Comparison of ENCODE assay signal across 9 cellular contexts in genomic region chr11:68014157-68014965, GRCh38. TPM values are rescaled to one million over a fixed set of nuclear protein-coding genes. Genes with fewer than 3 reads are reported as not detected.
DNase-seq lines count a peak whose midpoint lies in the region; ATAC-seq and TF ChIP-seq lines count a peak whose summit lies in the region.
"Had no signal": no experiment of that assay in that cellular context is flagged by ENCODE, and none has a peak within 500 bp of the region (broad histone marks: within the 10 kb centered on the region; RNA-seq: fewer than 3 reads in every experiment).

No MANE protein-coding gene starts in this region.

- H3K9ac ChIP-seq in MM.1S (ENCODE audit: low read length) (no peak overlapping the region), mammary epithelial cell (ENCODE audit: insufficient read depth, low read length) (peak overlapping the region; percentile 47), muscle layer of colon (ENCODE audit: low read length) (no peak overlapping the region)

- CTCF ChIA-PET in mammary epithelial cell (lab: Charles Lee; ENCODE audit: low non-redundant PET): interaction anchor here (0.6 kb wide), 1 partner anchor 197 kb away, joined by 4 read pairs; no protein-coding TSS in a partner anchor
- CTCF ChIA-PET in activated naive CD4-positive, alpha-beta T cell treated with anti-CD3 and anti-CD28 coated beads for 36 hours (lab: Charles Lee): no interaction called here

- H3K27ac ChIP-seq in MM.1S (ENCODE audit: low read length): no peak overlapping the region
- H3K27ac ChIP-seq in mammary epithelial cell (ENCODE audit: insufficient read depth, low read depth, low read length): peak overlapping the region; percentile 90
- peak overlapping the region; percentile 39 for H3K27ac ChIP-seq in muscle layer of colon (ENCODE audit: low read depth, low read length)

- no peaks in the 10 kb centered on the region for H3K9me3 ChIP-seq in MM.1S (replicated peaks; ENCODE audit: insufficient read depth, low read length)
- H3K9me3 ChIP-seq in mammary epithelial cell (replicated peaks; ENCODE audit: insufficient read depth, low read length): no peaks in the 10 kb centered on the region
- no peaks in the 10 kb centered on the region for H3K9me3 ChIP-seq in muscle layer of colon (ENCODE audit: low read length)

- H3K27me3 ChIP-seq in MM.1S (replicated peaks; ENCODE audit: insufficient read depth, low read length) (no peaks in the 10 kb centered on the region), mammary epithelial cell (ENCODE audit: insufficient read depth, low read length) (no peaks in the 10 kb centered on the region), muscle layer of colon (ENCODE audit: control insufficient read depth in 1 of 2, insufficient read depth in 2 of 2, low read length in 2 of 2) (no peaks in the 10 kb centered on the region)

- H3K4me2 ChIP-seq in MM.1S (ENCODE audit: low read depth, low read length) (0 out of 2 replicates have a peak overlapping the region, but pooled peaks have one; percentile 17), mammary epithelial cell (ENCODE audit: insufficient read depth, low read depth, low read length) (peak overlapping the region; percentile 81)

- no peak for ATAC-seq in HG03571 (IDR thresholded peaks at IDR 0.05; ENCODE audit: unreplicated experiment)
- no peak for ATAC-seq in HG03520 (IDR thresholded peaks at IDR 0.05; ENCODE audit: unreplicated experiment)
- ATAC-seq in HG03175 (IDR thresholded peaks at IDR 0.05; ENCODE audit: unreplicated experiment): no peak

- peaks cover 4% of the 10 kb centered on the region for H3K27me3 Mint-ChIP-seq in activated naive CD4-positive, alpha-beta T cell treated with anti-CD3 and anti-CD28 coated beads for 36 hours (ENCODE audit: low read depth)

- in situ Hi-C loops in mammary epithelial cell (cut with MboI; ENCODE audit: low sequenced_read_pairs in 2 of 2): no loop called here

- TSS peak; percentile 44 for BruUV-seq in mammary epithelial cell (replicated peaks; lab: Mats Ljungman, UMichigan)

- H3K9me2 ChIP-seq in MM.1S (replicated peaks; ENCODE audit: insufficient read depth, low read length): no peaks in the 10 kb centered on the region

- intact Hi-C loops in mammary epithelial cell (cut with micrococcal nuclease): loop anchor here (10.0 kb wide), 2 partner anchors 110 to 260 kb away; partner anchors contain the start of genes C11orf24 and CHKA
- intact Hi-C loops in activated naive CD4-positive, alpha-beta T cell treated with anti-CD3 and anti-CD28 coated beads for 36 hours (cut with micrococcal nuclease): no loop called here

- no peaks in the 10 kb centered on the region for H3K79me2 ChIP-seq in MM.1S (ENCODE audit: low read length)
- H3K79me2 ChIP-seq in mammary epithelial cell (ENCODE audit: insufficient read depth, low read length): peaks cover 13% of the 10 kb centered on the region

- no peak overlapping the region for H3K27ac Mint-ChIP-seq in activated naive CD4-positive, alpha-beta T cell treated with anti-CD3 and anti-CD28 coated beads for 36 hours

- H3K9me3 Mint-ChIP-seq in activated naive CD4-positive, alpha-beta T cell treated with anti-CD3 and anti-CD28 coated beads for 36 hours: no peaks in the 10 kb centered on the region

- H3K4me3 ChIP-seq in AG10803 (ENCODE audit: low read length) (peak overlapping the region; percentile 7; the same call in 1 of the 2 replicates), MM.1S (ENCODE audit: low read length) (no peak overlapping the region), mammary epithelial cell (replicated peaks in 1 of 3; ENCODE audit: insufficient read depth in 1 of 3, low read depth in 2 of 3, low read length in 3 of 3) (peak overlapping the region in 1 of 3 experiments; percentile 22), muscle layer of colon (ENCODE audit: low read depth in 1 of 2, low read length in 2 of 2) (peak overlapping the region in 1 of 2 donors; percentile 14)

- H3F3A ChIP-seq in MM.1S (ENCODE audit: insufficient read depth, low read length): peaks cover 18% of the 10 kb centered on the region

- H2AFZ ChIP-seq in MM.1S (ENCODE audit: low read length): no peak overlapping the region
- H2AFZ ChIP-seq in mammary epithelial cell (ENCODE audit: low read depth, low read length): peak overlapping the region; percentile 77

- H4K20me1 ChIP-seq in MM.1S (ENCODE audit: insufficient read depth, low read length) (no peaks in the 10 kb centered on the region), mammary epithelial cell (ENCODE audit: insufficient read depth, low read length) (no peaks in the 10 kb centered on the region)

- no peaks in the 10 kb centered on the region for H3K36me3 ChIP-seq in MM.1S (replicated peaks; ENCODE audit: insufficient read depth, low read length)
- no peaks in the 10 kb centered on the region for H3K36me3 ChIP-seq in mammary epithelial cell (ENCODE audit: insufficient read depth, low read length)
- H3K36me3 ChIP-seq in muscle layer of colon (ENCODE audit: insufficient read depth, low read length): no peaks in the 10 kb centered on the region

- no peak overlapping the region for H3K4me3 Mint-ChIP-seq in activated naive CD4-positive, alpha-beta T cell treated with anti-CD3 and anti-CD28 coated beads for 36 hours

- 19% methylated on average over 6 of the region's 17 CpGs for WGBS in mammary epithelial cell (ENCODE audit: low coverage, missing lambda C conversion rate)

- dilution Hi-C loops in mammary epithelial cell (cut with HindIII; ENCODE audit: low sequenced_read_pairs): no loop called here

- no peaks in the 10 kb centered on the region for H3K36me3 Mint-ChIP-seq in activated naive CD4-positive, alpha-beta T cell treated with anti-CD3 and anti-CD28 coated beads for 36 hours (ENCODE audit: low read depth)

- H3K4me1 ChIP-seq in MM.1S (ENCODE audit: low read length) (peaks cover 35% of the 10 kb centered on the region), mammary epithelial cell (ENCODE audit: insufficient read depth, low read length) (peaks cover 72% of the 10 kb centered on the region), muscle layer of colon (ENCODE audit: insufficient read depth, low read length) (peaks cover 32% of the 10 kb centered on the region)

- peak; percentile 75 for DNase-seq in AG10803 (ENCODE audit: low read depth)
- no peak for DNase-seq in MM.1S
- DNase-seq in mammary epithelial cell: peak; percentile 76
- DNase-seq in activated naive CD4-positive, alpha-beta T cell treated with anti-CD3 and anti-CD28 coated beads for 36 hours: no peak
- DNase-seq: activated CD8-positive, alpha-beta memory T cell treated with anti-CD3 and anti-CD28 coated beads, Interleukin-2, amount 50 U/mL, for 48 hours had no signal

- H3K4me1 Mint-ChIP-seq in activated naive CD4-positive, alpha-beta T cell treated with anti-CD3 and anti-CD28 coated beads for 36 hours (ENCODE audit: low read depth): peaks cover 4% of the 10 kb centered on the region

- no peak for TF ChIP-seq CTCF in AG10803 (conservative IDR thresholded peaks at IDR 0.05; ENCODE audit: low read length)
- no peak for TF ChIP-seq CTCF in MM.1S (IDR thresholded peaks at IDR 0.05; ENCODE audit: low read length)
- TF ChIP-seq CTCF in mammary epithelial cell (conservative IDR thresholded peaks at IDR 0.05 in 1 of 2, IDR thresholded peaks at IDR 0.05 in 1 of 2; ENCODE audit: extremely low read depth in 1 of 2, insufficient read depth in 1 of 2, low read depth in 1 of 2, low read length in 2 of 2): no peak

RNA-seq across cellular contexts. Expression of gene ALDH3B1, which starts 4.2 kb away (rescaled TPM):
- 10 to 100 TPM; 10.6 to 20.8 TPM for total RNA-seq in mammary epithelial cell
- 8.7 TPM for polyA plus RNA-seq in mammary epithelial cell
- 2.8 TPM for polyA minus RNA-seq in mammary epithelial cell
- not detected for total RNA-seq in activated naive CD4-positive, alpha-beta T cell treated with anti-CD3 and anti-CD28 coated beads for 36 hours

RNA-seq across cellular contexts. Expression of gene UNC93B1, which starts 10.5 kb away (rescaled TPM):
- total RNA-seq in mammary epithelial cell: 10 to 100 TPM; 20.7 to 22.0 TPM
- 24.5 TPM for polyA plus RNA-seq in mammary epithelial cell
- 30.1 TPM for polyA minus RNA-seq in mammary epithelial cell
- total RNA-seq in activated naive CD4-positive, alpha-beta T cell treated with anti-CD3 and anti-CD28 coated beads for 36 hours: 10 to 100 TPM; 18.4 to 19.0 TPM

RNA-seq across cellular contexts. Expression of gene NDUFS8, which starts 16.1 kb away (rescaled TPM):
- 100 to 1,000 TPM in 1 of 2 donors, 10 to 100 TPM in 1; 74.7 to 144 TPM for total RNA-seq in mammary epithelial cell
- 106 TPM for polyA plus RNA-seq in mammary epithelial cell
- polyA minus RNA-seq in mammary epithelial cell: 171 TPM
- total RNA-seq in activated naive CD4-positive, alpha-beta T cell treated with anti-CD3 and anti-CD28 coated beads for 36 hours: 100 to 1,000 TPM; 142 to 162 TPM

RNA-seq across cellular contexts. Expression of gene TCIRG1, which starts 24.5 kb away (rescaled TPM):
- 10 to 100 TPM in 1 of 2 donors, 1 to 10 TPM in 1; 5.0 to 38.9 TPM for total RNA-seq in mammary epithelial cell
- 28.6 TPM for polyA plus RNA-seq in mammary epithelial cell
- 23.8 TPM for polyA minus RNA-seq in mammary epithelial cell
- total RNA-seq in activated naive CD4-positive, alpha-beta T cell treated with anti-CD3 and anti-CD28 coated beads for 36 hours: 100 to 1,000 TPM; 137 to 141 TPM

Comparison
In these comparisons a context has a peak if more than half of its experiments do, and no peak if none do; other contexts are left out.
1. DNase-seq: peak in AG10803 (single experiment) and mammary epithelial cell (single experiment); none in MM.1S (single experiment) and activated naive CD4-positive, alpha-beta T cell treated with anti-CD3 and anti-CD28 coated beads for 36 hours (single experiment).
2. RNA of gene ALDH3B1, which starts 4.2 kb away (total RNA-seq): 10.6 to 20.8 TPM in mammary epithelial cell; not detected in activated naive CD4-positive, alpha-beta T cell treated with anti-CD3 and anti-CD28 coated beads for 36 hours; every median in the first group is over 10 times any median in the second.